ENCODE assay signal across 22 cellular contexts in the genomic region with DNA sequence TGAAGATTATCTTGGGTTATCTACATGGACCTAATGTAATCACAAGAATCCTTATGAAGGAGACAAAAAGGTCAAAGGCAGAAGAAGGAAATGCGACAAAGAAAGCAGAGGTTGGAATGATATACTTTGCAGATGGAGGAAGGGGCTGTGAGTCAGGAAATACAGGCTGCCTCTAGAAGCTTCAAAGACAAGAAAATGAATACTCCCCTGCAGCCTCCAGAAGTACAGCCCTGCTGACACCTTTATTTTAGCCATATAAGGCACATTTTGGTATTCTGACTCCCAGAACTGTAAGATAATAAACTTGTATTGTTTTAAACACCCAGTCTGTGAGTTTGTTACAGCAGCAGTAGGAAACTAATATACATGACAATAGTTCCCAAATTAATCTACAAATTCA. TPM values are rescaled to one million over a fixed set of nuclear protein-coding genes. Genes with fewer than 3 reads are reported as not detected.
"Had no signal": no experiment of that assay in that cellular context is flagged by ENCODE, and none has a peak within 500 bp of the region (broad histone marks: within the 10 kb centered on the region; RNA-seq: fewer than 3 reads in every experiment).

No MANE protein-coding gene starts in this region.

- H3K9me3 Mint-ChIP-seq: activated CD4-positive, alpha-beta memory T cell treated with anti-CD3 and anti-CD28 coated beads, Interleukin-2, amount 10 ng/mL, durations not matched to agents 7 days and 5 days; activated CD4-positive, alpha-beta T cell treated with anti-CD3 and anti-CD28 coated beads, Interleukin-2, amount 10 ng/mL, durations not matched to agents 24 days and 14 days; activated naive CD8-positive, alpha-beta T cell treated with anti-CD3 and anti-CD28 coated beads for 36 hours; central memory CD8-positive, alpha-beta T cell; stimulated activated naive CD8-positive, alpha-beta T cell treated with anti-CD3 and anti-CD28 coated beads, Interleukin-15, amount 100 ng/mL, for 72 hours had no signal

- ATAC-seq: activated CD4-positive, CD25-positive, alpha-beta regulatory T cell treated with anti-CD3 and anti-CD28 coated beads, Interleukin-2, amount 50 U/mL, for 24 hours; esophagus mucosa; left cardiac atrium; right cardiac atrium; stimulated activated naive CD8-positive, alpha-beta T cell treated with anti-CD3 and anti-CD28 coated beads, Interleukin-15, amount 100 ng/mL, for 72 hours had no signal

- H3K27ac ChIP-seq: breast epithelium, hepatocyte, parathyroid adenoma, tibial nerve had no signal

- H3K27me3 Mint-ChIP-seq: activated CD4-positive, alpha-beta memory T cell treated with anti-CD3 and anti-CD28 coated beads, Interleukin-2, amount 10 ng/mL, durations not matched to agents 7 days and 5 days; activated CD4-positive, alpha-beta T cell treated with anti-CD3 and anti-CD28 coated beads, Interleukin-2, amount 10 ng/mL, durations not matched to agents 24 days and 14 days; activated naive CD8-positive, alpha-beta T cell treated with anti-CD3 and anti-CD28 coated beads for 36 hours; central memory CD8-positive, alpha-beta T cell; stimulated activated naive CD8-positive, alpha-beta T cell treated with anti-CD3 and anti-CD28 coated beads, Interleukin-15, amount 100 ng/mL, for 72 hours had no signal

- H3K4me3 Mint-ChIP-seq: activated CD4-positive, alpha-beta memory T cell treated with anti-CD3 and anti-CD28 coated beads, Interleukin-2, amount 10 ng/mL, durations not matched to agents 7 days and 5 days; activated CD4-positive, alpha-beta T cell treated with anti-CD3 and anti-CD28 coated beads, Interleukin-2, amount 10 ng/mL, durations not matched to agents 24 days and 14 days; activated naive CD8-positive, alpha-beta T cell treated with anti-CD3 and anti-CD28 coated beads for 36 hours; central memory CD8-positive, alpha-beta T cell; nephron progenitor cell; stimulated activated naive CD8-positive, alpha-beta T cell treated with anti-CD3 and anti-CD28 coated beads, Interleukin-15, amount 100 ng/mL, for 72 hours had no signal

- H3K9ac ChIP-seq: parathyroid adenoma had no signal

- H3K4me3 ChIP-seq: breast epithelium, hepatocyte, tibial nerve had no signal

- H3K4me1 ChIP-seq: breast epithelium, parathyroid adenoma, tibial nerve had no signal

- H3K27ac Mint-ChIP-seq: activated CD4-positive, alpha-beta memory T cell treated with anti-CD3 and anti-CD28 coated beads, Interleukin-2, amount 10 ng/mL, durations not matched to agents 7 days and 5 days; activated CD4-positive, alpha-beta T cell treated with anti-CD3 and anti-CD28 coated beads, Interleukin-2, amount 10 ng/mL, durations not matched to agents 24 days and 14 days; activated naive CD8-positive, alpha-beta T cell treated with anti-CD3 and anti-CD28 coated beads for 36 hours; nephron progenitor cell; stimulated activated naive CD8-positive, alpha-beta T cell treated with anti-CD3 and anti-CD28 coated beads, Interleukin-15, amount 100 ng/mL, for 72 hours had no signal

- DNase-seq: activated CD4-positive, alpha-beta memory T cell treated with anti-CD3 and anti-CD28 coated beads, Interleukin-2, amount 10 ng/mL, durations not matched to agents 7 days and 5 days; activated CD4-positive, alpha-beta T cell treated with anti-CD3 and anti-CD28 coated beads, Interleukin-2, amount 10 ng/mL, durations not matched to agents 24 days and 14 days; activated gamma-delta T cell; activated naive CD8-positive, alpha-beta T cell treated with anti-CD3 and anti-CD28 coated beads for 36 hours; effector memory CD4-positive, alpha-beta T cell; glutamatergic neuron; islet precursor cell; left cardiac atrium; nephron progenitor cell; nucleus accumbens; right cardiac atrium; stimulated activated CD4-positive, alpha-beta T cell treated with anti-CD3 and anti-CD28 coated beads, Interleukin-4, amount 100 ng/mL, for 24 hours; stimulated activated naive CD8-positive, alpha-beta T cell treated with anti-CD3 and anti-CD28 coated beads, Interleukin-15, amount 100 ng/mL, for 72 hours had no signal

- H3K36me3 ChIP-seq: breast epithelium, tibial nerve had no signal

- H3K27me3 ChIP-seq: breast epithelium, hepatocyte, tibial nerve had no signal

- H3K79me2 ChIP-seq: hepatocyte, parathyroid adenoma had no signal

- H3K4me1 Mint-ChIP-seq: activated CD4-positive, alpha-beta memory T cell treated with anti-CD3 and anti-CD28 coated beads, Interleukin-2, amount 10 ng/mL, durations not matched to agents 7 days and 5 days; central memory CD8-positive, alpha-beta T cell; stimulated activated naive CD8-positive, alpha-beta T cell treated with anti-CD3 and anti-CD28 coated beads, Interleukin-15, amount 100 ng/mL, for 72 hours had no signal

- H3K4me2 ChIP-seq: hepatocyte had no signal

RNA-seq across cellular contexts. Expression of gene SIDT1, which starts 58.6 kb away (rescaled TPM):
- total RNA-seq: endothelial cell of umbilical vein, pulmonary artery endothelial cell had no signal
